Comparison of ENCODE assay signal across 1 cellular context in the genomic region with DNA sequence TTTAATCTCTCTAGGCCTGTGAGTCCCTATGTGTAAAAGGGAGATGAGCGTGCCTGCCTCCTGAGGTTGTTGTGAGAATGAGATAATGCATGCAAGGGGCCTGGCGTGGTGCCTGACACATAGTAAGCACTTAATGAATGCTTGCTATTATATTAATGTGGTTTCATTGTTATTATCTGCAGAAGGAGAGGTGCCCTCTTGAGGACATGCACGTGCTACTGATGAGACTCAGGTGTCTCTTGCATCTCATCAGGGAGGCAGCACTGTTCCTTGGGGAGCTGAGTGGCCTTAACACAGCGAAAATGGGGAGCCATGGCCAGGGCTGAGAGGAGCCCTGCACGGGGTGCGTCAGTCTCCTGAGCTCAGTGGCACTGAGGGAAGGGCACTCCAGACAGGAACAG.
TF ChIP-seq lines count a peak whose summit lies in the region.

No MANE protein-coding gene starts in this region.

TF ChIP-seq in IMR-90, 13 proteins besides CTCF, POLR2A, EP300 and RAD21:
- TF ChIP-seq MAZ (IDR thresholded peaks at IDR 0.05; ENCODE audit: borderline replicate concordance, low read depth, low read length) (no peak), BHLHE40 (IDR thresholded peaks at IDR 0.05; ENCODE audit: low read depth, low read length) (peak; percentile 22; the same call in 1 of the 2 replicates)
- TF ChIP-seq, protein P1, sequence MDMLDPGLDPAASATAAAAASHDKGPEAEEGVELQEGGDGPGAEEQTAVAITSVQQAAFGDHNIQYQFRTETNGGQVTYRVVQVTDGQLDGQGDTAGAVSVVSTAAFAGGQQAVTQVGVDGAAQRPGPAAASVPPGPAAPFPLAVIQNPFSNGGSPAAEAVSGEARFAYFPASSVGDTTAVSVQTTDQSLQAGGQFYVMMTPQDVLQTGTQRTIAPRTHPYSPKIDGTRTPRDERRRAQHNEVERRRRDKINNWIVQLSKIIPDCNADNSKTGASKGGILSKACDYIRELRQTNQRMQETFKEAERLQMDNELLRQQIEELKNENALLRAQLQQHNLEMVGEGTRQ (IDR thresholded peaks at IDR 0.05; ENCODE audit: low read depth, low read length), result no peak
